ENCODE assay signal across 13 cellular contexts in genomic region chr5:56095579-56096102, GRCh38.
A peak's percentile ranks its signal among the peaks of the same experiment; 100 is the strongest.
DNase-seq lines count a peak whose midpoint lies in the region; ATAC-seq lines count a peak whose summit lies in the region.
"Had no signal": no experiment of that assay in that cellular context is flagged by ENCODE, and none has a peak within 500 bp of the region (broad histone marks: within the 10 kb centered on the region; RNA-seq: fewer than 3 reads in every experiment).

No MANE protein-coding gene starts in this region.

- peaks cover 85% of the 10 kb centered on the region for H3K4me1 Mint-ChIP-seq in activated T-cell treated with anti-CD3 and anti-CD28 coated beads, Interleukin-2, amount 50 U/mL, for 24 hours (ENCODE audit: low read depth)
- peaks cover 88% of the 10 kb centered on the region for H3K4me1 Mint-ChIP-seq in stimulated activated naive CD8-positive, alpha-beta T cell treated with anti-CD3 and anti-CD28 coated beads, Interleukin-15, amount 100 ng/mL, for 72 hours

- ATAC-seq in GM21717 (IDR thresholded peaks at IDR 0.05; ENCODE audit: unreplicated experiment) (peak; percentile 57), HG03378 (IDR thresholded peaks at IDR 0.05; ENCODE audit: unreplicated experiment) (peak; percentile 80)
- no peak for ATAC-seq in stimulated activated naive CD8-positive, alpha-beta T cell treated with anti-CD3 and anti-CD28 coated beads, Interleukin-15, amount 100 ng/mL, for 72 hours
- ATAC-seq: gastrocnemius medialis had no signal

- no peak overlapping the region for H3K4me3 Mint-ChIP-seq in activated T-cell treated with anti-CD3 and anti-CD28 coated beads, Interleukin-2, amount 50 U/mL, for 24 hours
- peak overlapping the region; percentile 0 to 74 for H3K4me3 Mint-ChIP-seq in stimulated activated naive CD8-positive, alpha-beta T cell treated with anti-CD3 and anti-CD28 coated beads, Interleukin-15, amount 100 ng/mL, for 72 hours

- no peaks in the 10 kb centered on the region for H3K9me3 Mint-ChIP-seq in activated T-cell treated with anti-CD3 and anti-CD28 coated beads, Interleukin-2, amount 50 U/mL, for 24 hours
- peaks cover 0 to 5% of the 10 kb centered on the region in 2 donors for H3K9me3 Mint-ChIP-seq in stimulated activated naive CD8-positive, alpha-beta T cell treated with anti-CD3 and anti-CD28 coated beads, Interleukin-15, amount 100 ng/mL, for 72 hours

- DNase-seq in activated T-cell treated with anti-CD3 and anti-CD28 coated beads, Interleukin-2, amount 50 U/mL, for 24 hours: no peak
- DNase-seq in activated T-cell treated with anti-CD3 and anti-CD28 coated beads for 4 hours (no peak), SW 1271 (lab: John Stamatoyannopoulos, UW) (no peak), NCI-H1436 (lab: John Stamatoyannopoulos, UW) (no peak), NCI-H2029 (lab: John Stamatoyannopoulos, UW) (no peak)
- DNase-seq in stimulated activated naive CD8-positive, alpha-beta T cell treated with anti-CD3 and anti-CD28 coated beads, Interleukin-15, amount 100 ng/mL, for 72 hours: no peak
- DNase-seq: activated CD4-positive, alpha-beta T cell treated with anti-CD3 and anti-CD28 coated beads, Interleukin-2, amount 50 U/mL, for 1 hour; gastrocnemius medialis; midbrain; NK-92 treated with Interleukin-12 subunit alpha and Interleukin-12 subunit beta, amount 100 ng/mL, for 24 hours; testis had no signal

- peak overlapping the region; percentile 91 for H3K27ac Mint-ChIP-seq in activated T-cell treated with anti-CD3 and anti-CD28 coated beads, Interleukin-2, amount 50 U/mL, for 24 hours
- H3K27ac Mint-ChIP-seq in stimulated activated naive CD8-positive, alpha-beta T cell treated with anti-CD3 and anti-CD28 coated beads, Interleukin-15, amount 100 ng/mL, for 72 hours: peak overlapping the region; percentile 28 to 96

- H3K27me3 Mint-ChIP-seq in activated T-cell treated with anti-CD3 and anti-CD28 coated beads, Interleukin-2, amount 50 U/mL, for 24 hours: no peaks in the 10 kb centered on the region
- no peaks in the 10 kb centered on the region for H3K27me3 Mint-ChIP-seq in stimulated activated naive CD8-positive, alpha-beta T cell treated with anti-CD3 and anti-CD28 coated beads, Interleukin-15, amount 100 ng/mL, for 72 hours

- no peaks in the 10 kb centered on the region for H3K36me3 Mint-ChIP-seq in activated T-cell treated with anti-CD3 and anti-CD28 coated beads, Interleukin-2, amount 50 U/mL, for 24 hours (ENCODE audit: low read depth)
